ENCODE assay signal across 8 cellular contexts in the genomic region with DNA sequence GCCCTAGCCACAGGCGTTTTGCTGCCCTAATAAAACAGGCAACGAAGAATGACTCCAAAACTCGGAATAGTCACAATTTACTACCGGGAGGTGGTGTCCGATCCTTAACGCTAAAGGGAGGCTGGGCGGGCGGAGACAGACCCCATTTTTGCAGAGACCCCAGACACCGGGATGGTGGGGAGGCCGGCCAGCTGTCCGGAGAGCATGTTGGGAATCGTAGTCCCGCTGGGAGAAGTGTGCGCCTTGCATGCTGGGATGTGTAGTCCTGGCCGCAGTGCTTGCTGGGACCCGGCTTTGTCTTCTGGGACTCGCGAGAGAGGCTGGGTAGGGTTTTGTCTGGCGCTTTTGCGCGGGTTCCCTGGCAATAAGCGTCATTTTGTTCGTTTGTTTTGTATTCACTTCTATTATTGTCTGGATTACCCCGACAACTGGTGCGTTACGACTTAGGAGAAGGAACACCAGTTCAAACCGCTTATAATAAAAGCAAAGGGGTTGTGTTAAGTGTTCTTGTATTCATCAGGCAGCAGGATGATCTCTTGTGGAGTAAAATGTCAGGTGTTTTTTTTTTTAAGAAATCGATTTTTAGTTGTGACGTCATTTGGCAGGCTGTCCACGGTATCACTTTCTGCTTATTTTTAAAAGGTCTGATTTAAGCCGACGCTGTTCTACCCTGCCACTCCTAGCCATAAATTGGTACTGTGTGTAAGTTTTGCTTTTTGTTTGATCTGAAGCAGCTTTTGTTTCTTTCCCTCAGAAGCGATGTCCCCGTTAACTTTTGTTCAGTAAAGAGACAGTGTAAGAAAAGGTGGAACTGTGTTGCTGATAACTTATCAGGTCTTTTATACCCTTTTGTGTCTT. TPM values are rescaled to one million over a fixed set of nuclear protein-coding genes. Genes with fewer than 3 reads are reported as not detected.
DNase-seq lines count a peak whose midpoint lies in the region; ATAC-seq and TF ChIP-seq lines count a peak whose summit lies in the region.

No MANE protein-coding gene starts in this region.

- H3K4me1 Mint-ChIP-seq in WTC11: peaks cover 27% of the 10 kb centered on the region
- H3K4me1 Mint-ChIP-seq in central memory CD8-positive, alpha-beta T cell: peaks cover 45% of the 10 kb centered on the region

- TF ChIP-seq CTCF in AG09309 (IDR thresholded peaks at IDR 0.05; ENCODE audit: control insufficient read depth, insufficient read depth, low read depth, low read length, missing control alignments) (no peak), WTC11 (IDR thresholded peaks at IDR 0.05) (no peak)

- POLR2A ChIA-PET in WTC11 (lab: Charles Lee): no interaction called here

- peak overlapping the region; percentile 96 for H3K27ac Mint-ChIP-seq in WTC11
- peak overlapping the region; percentile 99 for H3K27ac Mint-ChIP-seq in central memory CD8-positive, alpha-beta T cell (ENCODE audit: low read depth)

- H3K4me3 ChIP-seq in AG09309 (ENCODE audit: control insufficient read depth, low read depth, low read length): peak overlapping the region; percentile 98

- peak; percentile 87 for ATAC-seq in GM18909 (IDR thresholded peaks at IDR 0.05; ENCODE audit: poor library complexity, unreplicated experiment)
- ATAC-seq in HG03175 (IDR thresholded peaks at IDR 0.05; ENCODE audit: unreplicated experiment): peak; percentile 86
- ATAC-seq in WTC11: peak; percentile 91
- peak; percentile 83 for ATAC-seq in central memory CD8-positive, alpha-beta T cell (replicated peaks; ENCODE audit: extremely low read depth, poor library complexity, severe bottlenecking)

- H3K36me3 Mint-ChIP-seq in WTC11: peaks cover 5% of the 10 kb centered on the region
- H3K36me3 Mint-ChIP-seq in central memory CD8-positive, alpha-beta T cell (ENCODE audit: insufficient read depth): peaks cover 39% of the 10 kb centered on the region

- no peaks in the 10 kb centered on the region for H3K9me3 Mint-ChIP-seq in WTC11
- no peaks in the 10 kb centered on the region for H3K9me3 Mint-ChIP-seq in central memory CD8-positive, alpha-beta T cell

- no peaks in the 10 kb centered on the region for H3K27me3 Mint-ChIP-seq in WTC11 (ENCODE audit: low read depth)
- no peaks in the 10 kb centered on the region for H3K27me3 Mint-ChIP-seq in central memory CD8-positive, alpha-beta T cell

- CTCF ChIA-PET in WTC11 (lab: Charles Lee): interaction anchor here (0.5 kb wide), 1 partner anchor 51 kb away, joined by 4 read pairs; no protein-coding TSS in a partner anchor

- peak; percentile 92 for DNase-seq in AG09309 (ENCODE audit: low read depth)
- DNase-seq in NCI-H2227 treated with DMSO at 0.1 percent for 48 hours (lab: John Stamatoyannopoulos, UW): peak; percentile 95
- peak; percentile 94 for DNase-seq in WTC11 (ENCODE audit: low spot score)
- peak; percentile 95 to 97 for DNase-seq in central memory CD8-positive, alpha-beta T cell (ENCODE audit: low spot score in 2 of 2)
- DNase-seq in iris pigment epithelial cell (ENCODE audit: low read depth): peak; percentile 99
- peak; percentile 87 to 89 for DNase-seq in stimulated activated CD4-positive, alpha-beta T cell treated with anti-CD3 and anti-CD28 coated beads, Interleukin-12 subunit alpha, Interleukin-12 subunit beta, amount 100 ng/mL, for 24 hours (ENCODE audit: low read depth in 2 of 2)

- peak overlapping the region; percentile 97 for H3K4me3 Mint-ChIP-seq in WTC11
- H3K4me3 Mint-ChIP-seq in central memory CD8-positive, alpha-beta T cell: peak overlapping the region; percentile 96

TF ChIP-seq in WTC11, 78 proteins besides CTCF, POLR2A, EP300 and RAD21 (continues in another document):
- TF ChIP-seq TP53 (CRISPR knock-in tag; IDR thresholded peaks at IDR 0.05) (no peak), E2F1 (CRISPR knock-in tag; IDR thresholded peaks at IDR 0.05) (no peak), NFATC4 (CRISPR knock-in tag; IDR thresholded peaks at IDR 0.05) (no peak), ZNF416 (CRISPR knock-in tag; IDR thresholded peaks at IDR 0.05) (no peak), ZNF425 (CRISPR knock-in tag; conservative IDR thresholded peaks at IDR 0.05) (no peak), ELF4 (CRISPR knock-in tag; IDR thresholded peaks at IDR 0.05; ENCODE audit: low read depth) (no peak), FOXJ3 (CRISPR knock-in tag; IDR thresholded peaks at IDR 0.05; ENCODE audit: borderline replicate concordance) (no peak), NFE2L1 (CRISPR knock-in tag; IDR thresholded peaks at IDR 0.05) (no peak), TEAD1 (CRISPR knock-in tag; IDR thresholded peaks at IDR 0.05) (no peak), ATF3 (CRISPR knock-in tag; conservative IDR thresholded peaks at IDR 0.05) (no peak), USF1 (CRISPR knock-in tag; IDR thresholded peaks at IDR 0.05) (no peak), TCF7 (CRISPR knock-in tag; IDR thresholded peaks at IDR 0.05; ENCODE audit: low read depth) (no peak)
- TF ChIP-seq, protein P1, sequence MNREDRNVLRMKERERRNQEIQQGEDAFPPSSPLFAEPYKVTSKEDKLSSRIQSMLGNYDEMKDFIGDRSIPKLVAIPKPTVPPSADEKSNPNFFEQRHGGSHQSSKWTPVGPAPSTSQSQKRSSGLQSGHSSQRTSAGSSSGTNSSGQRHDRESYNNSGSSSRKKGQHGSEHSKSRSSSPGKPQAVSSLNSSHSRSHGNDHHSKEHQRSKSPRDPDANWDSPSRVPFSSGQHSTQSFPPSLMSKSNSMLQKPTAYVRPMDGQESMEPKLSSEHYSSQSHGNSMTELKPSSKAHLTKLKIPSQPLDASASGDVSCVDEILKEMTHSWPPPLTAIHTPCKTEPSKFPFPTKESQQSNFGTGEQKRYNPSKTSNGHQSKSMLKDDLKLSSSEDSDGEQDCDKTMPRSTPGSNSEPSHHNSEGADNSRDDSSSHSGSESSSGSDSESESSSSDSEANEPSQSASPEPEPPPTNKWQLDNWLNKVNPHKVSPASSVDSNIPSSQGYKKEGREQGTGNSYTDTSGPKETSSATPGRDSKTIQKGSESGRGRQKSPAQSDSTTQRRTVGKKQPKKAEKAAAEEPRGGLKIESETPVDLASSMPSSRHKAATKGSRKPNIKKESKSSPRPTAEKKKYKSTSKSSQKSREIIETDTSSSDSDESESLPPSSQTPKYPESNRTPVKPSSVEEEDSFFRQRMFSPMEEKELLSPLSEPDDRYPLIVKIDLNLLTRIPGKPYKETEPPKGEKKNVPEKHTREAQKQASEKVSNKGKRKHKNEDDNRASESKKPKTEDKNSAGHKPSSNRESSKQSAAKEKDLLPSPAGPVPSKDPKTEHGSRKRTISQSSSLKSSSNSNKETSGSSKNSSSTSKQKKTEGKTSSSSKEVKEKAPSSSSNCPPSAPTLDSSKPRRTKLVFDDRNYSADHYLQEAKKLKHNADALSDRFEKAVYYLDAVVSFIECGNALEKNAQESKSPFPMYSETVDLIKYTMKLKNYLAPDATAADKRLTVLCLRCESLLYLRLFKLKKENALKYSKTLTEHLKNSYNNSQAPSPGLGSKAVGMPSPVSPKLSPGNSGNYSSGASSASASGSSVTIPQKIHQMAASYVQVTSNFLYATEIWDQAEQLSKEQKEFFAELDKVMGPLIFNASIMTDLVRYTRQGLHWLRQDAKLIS (CRISPR knock-in tag; IDR thresholded peaks at IDR 0.05; ENCODE audit: borderline replicate concordance): no peak
- TF ChIP-seq, protein P2, sequence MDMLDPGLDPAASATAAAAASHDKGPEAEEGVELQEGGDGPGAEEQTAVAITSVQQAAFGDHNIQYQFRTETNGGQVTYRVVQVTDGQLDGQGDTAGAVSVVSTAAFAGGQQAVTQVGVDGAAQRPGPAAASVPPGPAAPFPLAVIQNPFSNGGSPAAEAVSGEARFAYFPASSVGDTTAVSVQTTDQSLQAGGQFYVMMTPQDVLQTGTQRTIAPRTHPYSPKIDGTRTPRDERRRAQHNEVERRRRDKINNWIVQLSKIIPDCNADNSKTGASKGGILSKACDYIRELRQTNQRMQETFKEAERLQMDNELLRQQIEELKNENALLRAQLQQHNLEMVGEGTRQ (CRISPR knock-in tag; IDR thresholded peaks at IDR 0.05): 0 out of 2 replicates have a peak, but pooled peaks have one; percentile 6

RNA-seq across cellular contexts. Expression of gene HSPH1, which starts 0.7 kb away (rescaled TPM):
- 97.0 to 114 TPM (median 97.3 TPM) in 3 replicates for total RNA-seq in WTC11 (2021)

RNA-seq across cellular contexts. Expression of gene B3GLCT, which starts 37.4 kb away (rescaled TPM):
- total RNA-seq in WTC11 (2021): 2.4 to 3.1 TPM (median 2.7 TPM) in 3 replicates

Comparison
In these comparisons a context has a peak if more than half of its experiments do, and no peak if none do; other contexts are left out.
1. Peak in every context shown above with its lines: DNase-seq, ATAC-seq and H3K4me3 ChIP-seq.